8 cellular contexts compared by ENCODE assay signal in genomic region chr6:106325336-106326178, GRCh38. TPM values are rescaled to one million over a fixed set of nuclear protein-coding genes. Genes with fewer than 3 reads are reported as not detected.
DNase-seq lines count a peak whose midpoint lies in the region; ATAC-seq and TF ChIP-seq lines count a peak whose summit lies in the region.

Gene ATG5, minus strand, starts transcription at chr6:106325760. Its CDS starts 9,552 bp downstream, at chr6:106316208.

- ATAC-seq in natural killer cell = peak; percentile 93 to 98 (median 95)

- H3K27me3 ChIP-seq in H7 (ENCODE audit: control insufficient read depth, insufficient read depth, low read length) = no peaks in the 10 kb centered on the region

- no peaks in the 10 kb centered on the region for H3K36me3 ChIP-seq in H7 (replicated peaks; ENCODE audit: control insufficient read depth, insufficient read depth, low read length)

- no peaks in the 10 kb centered on the region for H3K9me3 Mint-ChIP-seq in natural killer cell

- peak within 1 kb of the TSS; percentile 76 for H3K4me3 ChIP-seq in H7 (ENCODE audit: insufficient read depth, low read depth, low read length)

- intact Hi-C loops in natural killer cell (cut with micrococcal nuclease) = loop anchor here (5.0 kb wide), 1 partner anchor 187 kb away; no protein-coding TSS in a partner anchor

- peak within 1 kb of the TSS; percentile 99 for H3K4me3 Mint-ChIP-seq in natural killer cell

- peaks cover 20 to 22% of the 10 kb centered on the region in 2 donors for H3K27me3 Mint-ChIP-seq in natural killer cell (ENCODE audit: low read depth in 2 of 2)

- H3K27ac Mint-ChIP-seq in natural killer cell = peak within 1 kb of the TSS; percentile 94 to 100

- peaks cover 46 to 53% of the 10 kb centered on the region in 2 donors for H3K4me1 Mint-ChIP-seq in natural killer cell

- no peaks in the 10 kb centered on the region for H3K36me3 Mint-ChIP-seq in natural killer cell

- no peak for TF ChIP-seq CTCF in natural killer cell (IDR thresholded peaks at IDR 0.05)

- peak; percentile 100 for DNase-seq in ELF-1 (ENCODE audit: low read depth, low spot score)
- peak; percentile 96 for DNase-seq in H7
- peak; percentile 99 for DNase-seq in M059J (ENCODE audit: low read depth)
- DNase-seq in SHP77 (lab: John Stamatoyannopoulos, UW) = peak; percentile 97 to 98
- peak; percentile 100 for DNase-seq in activated effector memory CD4-positive, alpha-beta T cell treated with Interleukin-2 at 50 U/mL for 16 hours
- DNase-seq in fibroblast of peridontal ligament (ENCODE audit: extremely low read depth) = peak; percentile 98
- peak; percentile 100 for DNase-seq in natural killer cell
- peak; percentile 99 for DNase-seq in stimulated activated naive CD4-positive, alpha-beta T cell treated with Interleukin-2 at 50 U/mL for 16 hours (lab: John Stamatoyannopoulos, UW)

RNA-seq across cellular contexts. Expression of gene ATG5, which starts in this region (rescaled TPM):
- 37.5 and 47.3 TPM in 2 replicates for total RNA-seq in H7 (2014; rRNA removed; shearing (Covaris generic))
- 79.6 and 110 TPM in 2 replicates for total RNA-seq in M059J (2014; rRNA removed; shearing (Covaris generic))
- 10 to 100 TPM; 27.5 to 39.0 (median 35.4) TPM for total RNA-seq in natural killer cell

Comparison
In these comparisons a context has a peak if more than half of its experiments do, and no peak if none do; other contexts are left out.
1. Peak in every context shown above with its lines: DNase-seq, ATAC-seq and H3K4me3 ChIP-seq.